In the genomic region with DNA sequence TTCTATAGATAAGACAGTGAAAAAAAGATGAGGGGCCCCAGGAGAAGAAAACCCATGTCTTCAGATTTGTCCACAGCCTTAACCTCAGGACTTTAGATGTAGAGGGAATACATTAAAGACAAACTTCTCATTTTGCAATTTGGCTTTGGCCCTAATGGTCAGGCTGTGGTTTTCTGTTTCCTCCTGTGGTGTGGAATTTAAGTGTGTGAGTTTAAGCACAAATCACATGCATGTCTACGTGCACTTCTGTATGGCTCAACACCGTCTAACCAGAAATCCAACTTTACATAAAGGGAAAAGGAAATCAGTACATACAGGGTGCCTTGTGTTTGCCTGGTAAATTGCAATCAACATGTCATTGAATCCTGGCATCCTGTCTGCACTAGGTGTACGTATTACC, we compare ENCODE assay signal across 24 cellular contexts. TPM values are rescaled to one million over a fixed set of nuclear protein-coding genes. Genes with fewer than 3 reads are reported as not detected.
DNase-seq lines count a peak whose midpoint lies in the region; ATAC-seq and TF ChIP-seq lines count a peak whose summit lies in the region.
"Had no signal": no experiment of that assay in that cellular context is flagged by ENCODE, and none has a peak within 500 bp of the region (broad histone marks: within the 10 kb centered on the region; RNA-seq: fewer than 3 reads in every experiment).

No MANE protein-coding gene starts in this region.

- no peak overlapping the region for H4K91ac ChIP-seq in trophoblast cell (ENCODE audit: low read depth, low read length)

- no peak overlapping the region for H2BK5ac ChIP-seq in trophoblast cell (ENCODE audit: low read depth, low read length, poor library complexity)

- H3K36me3 Mint-ChIP-seq in endothelial cell (ENCODE audit: low read depth, unreplicated experiment) = peaks cover 5% of the 10 kb centered on the region
- H3K36me3 Mint-ChIP-seq in chondrocyte (ENCODE audit: low read depth) = peaks cover 1% of the 10 kb centered on the region
- H3K36me3 Mint-ChIP-seq in activated CD4-positive, alpha-beta T cell treated with anti-CD3 and anti-CD28 coated beads for 36 hours (ENCODE audit: low read depth) = peaks cover 18% of the 10 kb centered on the region

- H2AK5ac ChIP-seq in trophoblast cell (ENCODE audit: low read length) = no peak overlapping the region

- H2BK120ac ChIP-seq in trophoblast cell (ENCODE audit: insufficient read depth, low read length, poor library complexity) = no peak overlapping the region

- H3K9ac ChIP-seq in trophoblast cell (ENCODE audit: low read length) = no peak overlapping the region

- H3K9me3 ChIP-seq in trophoblast cell (ENCODE audit: insufficient read depth, low read depth, low read length) = no peaks in the 10 kb centered on the region
- H3K9me3 ChIP-seq: mucosa of descending colon had no signal

- WGBS in trophoblast cell (ENCODE audit: extremely low coverage, insufficient coverage, insufficient read length) = no CpG with 5 or more reads among the region's 3 CpGs

- ATAC-seq in GM18502 (IDR thresholded peaks at IDR 0.05; ENCODE audit: poor library complexity, unreplicated experiment) = no peak
- no peak for ATAC-seq in activated CD4-positive, alpha-beta T cell treated with anti-CD3 and anti-CD28 coated beads for 36 hours
- ATAC-seq: activated CD8-positive, alpha-beta memory T cell treated with anti-CD3 and anti-CD28 coated beads, Interleukin-2, amount 10 ng/mL, durations not matched to agents 7 days and 5 days; activated T-helper 17 cell treated with anti-CD3 and anti-CD28 coated beads, Interleukin-2, amount 50 U/mL, for 72 hours; left ventricle myocardium superior; mucosa of descending colon had no signal

- peaks cover 10% of the 10 kb centered on the region for H3K79me2 ChIP-seq in trophoblast cell (ENCODE audit: control insufficient read depth, insufficient read depth, low read length, poor library complexity)

- H3K27ac Mint-ChIP-seq in endothelial cell (ENCODE audit: unreplicated experiment) (no peak overlapping the region), chondrocyte (ENCODE audit: unreplicated experiment) (no peak overlapping the region)
- H3K27ac Mint-ChIP-seq in activated CD4-positive, alpha-beta T cell treated with anti-CD3 and anti-CD28 coated beads for 36 hours = no peak overlapping the region
- H3K27ac Mint-ChIP-seq: activated CD8-positive, alpha-beta memory T cell treated with anti-CD3 and anti-CD28 coated beads, Interleukin-2, amount 10 ng/mL, durations not matched to agents 7 days and 5 days; activated naive CD8-positive, alpha-beta T cell; activated T-helper 17 cell treated with anti-CD3 and anti-CD28 coated beads, Interleukin-2, amount 50 U/mL, for 72 hours had no signal

- no peaks in the 10 kb centered on the region for H3K79me1 ChIP-seq in trophoblast cell (ENCODE audit: low read length)

- no peak for TF ChIP-seq CTCF in endothelial cell (IDR thresholded peaks at IDR 0.05; ENCODE audit: unreplicated experiment)
- no peak for TF ChIP-seq CTCF in chondrocyte (IDR thresholded peaks at IDR 0.05)

- peak overlapping the region; percentile 39 for H3K4me3 Mint-ChIP-seq in endothelial cell (ENCODE audit: unreplicated experiment)
- no peak overlapping the region for H3K4me3 Mint-ChIP-seq in chondrocyte (ENCODE audit: unreplicated experiment)
- H3K4me3 Mint-ChIP-seq in activated CD4-positive, alpha-beta T cell treated with anti-CD3 and anti-CD28 coated beads for 36 hours = no peak overlapping the region
- H3K4me3 Mint-ChIP-seq: activated CD8-positive, alpha-beta memory T cell treated with anti-CD3 and anti-CD28 coated beads, Interleukin-2, amount 10 ng/mL, durations not matched to agents 7 days and 5 days; activated naive CD8-positive, alpha-beta T cell; activated T-helper 17 cell treated with anti-CD3 and anti-CD28 coated beads, Interleukin-2, amount 50 U/mL, for 72 hours had no signal

- no peak overlapping the region for H3K27ac ChIP-seq in trophoblast cell (ENCODE audit: low read depth, low read length)
- H3K27ac ChIP-seq: SK-N-MC had no signal

- no peaks in the 10 kb centered on the region for H3K9me3 Mint-ChIP-seq in endothelial cell (ENCODE audit: unreplicated experiment)
- no peaks in the 10 kb centered on the region for H3K9me3 Mint-ChIP-seq in chondrocyte (ENCODE audit: low read depth)
- peaks cover 3% of the 10 kb centered on the region for H3K9me3 Mint-ChIP-seq in activated CD4-positive, alpha-beta T cell treated with anti-CD3 and anti-CD28 coated beads for 36 hours (ENCODE audit: low read depth)
- H3K9me3 Mint-ChIP-seq: activated T-helper 17 cell treated with anti-CD3 and anti-CD28 coated beads, Interleukin-2, amount 50 U/mL, for 72 hours had no signal

- H3K4me2 ChIP-seq in trophoblast cell (ENCODE audit: low read length) = no peak overlapping the region

- in situ Hi-C loops in KBM-7 (cut with MboI; ENCODE audit: low pct_unique_long_range_greater_than_20kb, low sequenced_read_pairs) = no loop called here

- H3K4me1 ChIP-seq in trophoblast cell (ENCODE audit: control insufficient read depth in 1 of 2, insufficient read depth in 2 of 2, low read length in 2 of 2) = peaks cover 0 to 2% of the 10 kb centered on the region in 2 experiments

- peaks cover 9% of the 10 kb centered on the region for H3K4me1 Mint-ChIP-seq in endothelial cell (ENCODE audit: unreplicated experiment)
- H3K4me1 Mint-ChIP-seq in chondrocyte (ENCODE audit: low read depth) = peaks cover 13% of the 10 kb centered on the region
- peaks cover 10% of the 10 kb centered on the region for H3K4me1 Mint-ChIP-seq in activated CD4-positive, alpha-beta T cell treated with anti-CD3 and anti-CD28 coated beads for 36 hours
- H3K4me1 Mint-ChIP-seq: activated T-helper 17 cell treated with anti-CD3 and anti-CD28 coated beads, Interleukin-2, amount 50 U/mL, for 72 hours had no signal

- DNase-seq in KBM-7 (peak; percentile 86), OCI-M1 (lab: John Stamatoyannopoulos, UW) (peak; percentile 80), endothelial cell (ENCODE audit: low spot score) (no peak), trophoblast cell (peak; percentile 1 to 12), chondrocyte (ENCODE audit: low spot score) (no peak)
- no peak for DNase-seq in activated CD4-positive, alpha-beta T cell treated with anti-CD3 and anti-CD28 coated beads for 36 hours
- no peak for DNase-seq in stimulated activated naive CD4-positive, alpha-beta T cell treated with Interleukin-2 at 50 U/mL for 16 hours (lab: John Stamatoyannopoulos, UW)
- DNase-seq: activated CD4-positive, alpha-beta T cell treated with anti-CD3 and anti-CD28 coated beads for 1 hour; activated CD8-positive, alpha-beta memory T cell treated with anti-CD3 and anti-CD28 coated beads, Interleukin-2, amount 10 ng/mL, durations not matched to agents 7 days and 5 days; cerebellar nuclear complex; COR-L47; effector memory CD4-positive, alpha-beta T cell; left ventricle myocardium superior; NCI-H1092; NCI-H2029 treated with DMSO at 0.1 percent for 48 hours; nucleus accumbens; retina; spleen; T-helper 9 cell had no signal

- no peak overlapping the region for H3K4ac ChIP-seq in trophoblast cell (ENCODE audit: low read depth, low read length)

- intact Hi-C loops in activated CD4-positive, alpha-beta T cell treated with anti-CD3 and anti-CD28 coated beads for 36 hours (cut with DNase I, micrococcal nuclease) = loop anchor here in 1 of 2 experiments (2.0 to 5.0 kb wide), 2 partner anchors 38 to 159 kb away; a partner anchor contains a TSS

- no peak overlapping the region for H2BK12ac ChIP-seq in trophoblast cell (ENCODE audit: low read length)

- H4K8ac ChIP-seq in trophoblast cell (ENCODE audit: low read depth, low read length) = no peak overlapping the region

- no peak overlapping the region for H3K23ac ChIP-seq in trophoblast cell (ENCODE audit: low read length)

- H3K14ac ChIP-seq in trophoblast cell (ENCODE audit: low read length) = no peak overlapping the region

- POLR2A ChIA-PET in activated CD4-positive, alpha-beta T cell treated with anti-CD3 and anti-CD28 coated beads for 36 hours (lab: Charles Lee) = no interaction called here

- peaks cover 4% of the 10 kb centered on the region in 2 experiments for H3K36me3 ChIP-seq in trophoblast cell (ENCODE audit: control insufficient read depth in 1 of 2, insufficient read depth in 2 of 2, low read length in 2 of 2)

- CTCF ChIA-PET in activated CD4-positive, alpha-beta T cell treated with anti-CD3 and anti-CD28 coated beads for 36 hours (lab: Charles Lee) = no interaction called here

- no peaks in the 10 kb centered on the region for H3K27me3 ChIP-seq in trophoblast cell (ENCODE audit: insufficient read depth, low read length)
- H3K27me3 ChIP-seq: spleen had no signal

- H3K27me3 Mint-ChIP-seq in endothelial cell (ENCODE audit: unreplicated experiment) (no peaks in the 10 kb centered on the region), chondrocyte (ENCODE audit: low read depth) (no peaks in the 10 kb centered on the region)
- no peaks in the 10 kb centered on the region for H3K27me3 Mint-ChIP-seq in activated CD4-positive, alpha-beta T cell treated with anti-CD3 and anti-CD28 coated beads for 36 hours
- H3K27me3 Mint-ChIP-seq: activated CD8-positive, alpha-beta memory T cell treated with anti-CD3 and anti-CD28 coated beads, Interleukin-2, amount 10 ng/mL, durations not matched to agents 7 days and 5 days; activated naive CD8-positive, alpha-beta T cell; activated T-helper 17 cell treated with anti-CD3 and anti-CD28 coated beads, Interleukin-2, amount 50 U/mL, for 72 hours had no signal

- H3K18ac ChIP-seq in trophoblast cell (ENCODE audit: low read length) = no peak overlapping the region

- no peak overlapping the region for H3K4me3 ChIP-seq in trophoblast cell (ENCODE audit: low read depth, low read length)
- H3K4me3 ChIP-seq: mucosa of descending colon, SK-N-MC had no signal

- H2AFZ ChIP-seq in trophoblast cell (ENCODE audit: insufficient read depth, low read length, poor library complexity) = no peak overlapping the region

- no peak overlapping the region for H4K12ac ChIP-seq in trophoblast cell (ENCODE audit: low read depth, low read length)

RNA-seq across cellular contexts. Expression of a gene that starts 1.1 kb away (rescaled TPM):
- total RNA-seq in endothelial cell (ENCODE audit: unreplicated experiment) (138 TPM), chondrocyte (17.0 to 19.3 TPM (median 18.4 TPM) in 3 replicates)
- 23.5 and 23.8 TPM in 2 replicates for polyA plus RNA-seq in trophoblast cell (2013)
- total RNA-seq in activated CD4-positive, alpha-beta T cell treated with anti-CD3 and anti-CD28 coated beads for 36 hours = 10 to 100 TPM; 13.1 to 17.1 TPM

Comparison
In these comparisons a context has a peak if more than half of its experiments do, and no peak if none do; other contexts are left out.
1. DNase-seq: peak in KBM-7 (single experiment), OCI-M1 (single experiment) and trophoblast cell (2 of 2); none in endothelial cell (single experiment), chondrocyte (single experiment), activated CD4-positive, alpha-beta T cell treated with anti-CD3 and anti-CD28 coated beads for 36 hours (single experiment) and stimulated activated naive CD4-positive, alpha-beta T cell treated with Interleukin-2 at 50 U/mL for 16 hours (single experiment).